In the genomic region with DNA sequence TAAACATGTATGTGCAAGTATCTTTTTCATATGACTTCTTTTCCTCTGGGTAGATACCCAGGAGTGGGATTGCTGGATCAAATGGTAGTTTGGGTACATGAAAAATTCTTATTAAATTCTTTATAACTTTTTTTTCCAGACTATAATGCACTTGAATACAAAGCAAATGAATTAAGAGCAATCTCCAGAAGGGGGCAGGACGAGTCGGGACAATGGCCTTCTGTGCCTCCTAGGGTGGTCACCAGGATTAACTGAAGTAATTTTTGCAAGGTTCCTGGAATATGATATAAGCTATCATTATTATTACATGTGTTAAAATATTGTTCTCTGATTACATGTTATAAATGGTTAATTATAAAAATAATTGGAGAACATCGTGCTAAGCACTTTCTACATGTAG, we compare ENCODE assay signal across 13 cellular contexts.
A peak's percentile ranks its signal among the peaks of the same experiment; 100 is the strongest.
DNase-seq lines count a peak whose midpoint lies in the region; ATAC-seq and TF ChIP-seq lines count a peak whose summit lies in the region.
"Had no signal": no experiment of that assay in that cellular context is flagged by ENCODE, and none has a peak within 500 bp of the region (broad histone marks: within the 10 kb centered on the region; RNA-seq: fewer than 3 reads in every experiment).

No MANE protein-coding gene starts in this region.

- H3K27ac ChIP-seq in body of pancreas (no peak overlapping the region), lower lobe of right lung (no peak overlapping the region)

- in situ Hi-C loops in KBM-7 (cut with MboI; ENCODE audit: low pct_unique_long_range_greater_than_20kb, low sequenced_read_pairs) (no loop called here), HAP-1 (cut with MboI; ENCODE audit: low sequenced_read_pairs) (no loop called here)

- H3K36me3 ChIP-seq in body of pancreas (replicated peaks in 1 of 2; ENCODE audit: insufficient read depth in 1 of 2, low read depth in 2 of 2) (no peaks in the 10 kb centered on the region), lower lobe of right lung (no peaks in the 10 kb centered on the region), HAP-1 (replicated peaks) (no peaks in the 10 kb centered on the region)

- TF ChIP-seq POLR2A in body of pancreas (IDR thresholded peaks at IDR 0.05) = no peak

- H3K4me1 ChIP-seq in body of pancreas (no peaks in the 10 kb centered on the region), lower lobe of right lung (peaks cover 4% of the 10 kb centered on the region), HAP-1 (no peaks in the 10 kb centered on the region)

- H3K27me3 ChIP-seq in body of pancreas (no peaks in the 10 kb centered on the region), lower lobe of right lung (ENCODE audit: low read depth) (no peaks in the 10 kb centered on the region), HAP-1 (ENCODE audit: low read depth) (no peaks in the 10 kb centered on the region)

- 62 to 66% methylated on average over 3 of the region's 3 CpGs for WGBS in body of pancreas, 2 donors

- intact Hi-C loops in body of pancreas (cut with DNase I) (no loop called here), lower lobe of right lung (cut with DNase I) (no loop called here)

- TF ChIP-seq CTCF in body of pancreas (IDR thresholded peaks at IDR 0.05) (peak in 5 of 7 experiments; percentile 23 to 46 (median 35)), lower lobe of right lung (IDR thresholded peaks at IDR 0.05) (peak; percentile 27)

- no peak for ATAC-seq in body of pancreas
- ATAC-seq in lower lobe of right lung = no peak
- ATAC-seq: mucosa of descending colon; stimulated activated effector memory CD8-positive, alpha-beta T cell treated with anti-CD3 and anti-CD28 coated beads, Interleukin-12 subunit alpha, Interleukin-12 subunit beta, amount 100 ng/mL, for 72 hours had no signal

- H3K9me3 ChIP-seq in body of pancreas (no peaks in the 10 kb centered on the region), lower lobe of right lung (no peaks in the 10 kb centered on the region), HAP-1 (no peaks in the 10 kb centered on the region)
- H3K9me3 ChIP-seq: mucosa of descending colon had no signal

- DNase-seq in Daoy (ENCODE audit: low read depth) (peak; percentile 35), KBM-7 (peak; percentile 23), body of pancreas (peak in 3 of 4 donors; percentile 14 to 22 (median 18)), lower lobe of right lung (no peak), HAP-1 (ENCODE audit: low spot score in 2 of 2) (no peak), SK-N-DZ (ENCODE audit: low spot score) (no peak), retina (no peak), NCI-H1092 treated with DMSO at 0.1 percent for 48 hours (lab: John Stamatoyannopoulos, UW) (no peak)
- DNase-seq: activated CD4-positive, alpha-beta memory T cell treated with anti-CD3 and anti-CD28 coated beads, Interleukin-2, amount 10 ng/mL, durations not matched to agents 7 days and 5 days; DMS79 treated with DMSO at 0.1 percent for 48 hours; stimulated activated CD4-positive, alpha-beta T cell treated with anti-CD3 and anti-CD28 coated beads, Interleukin-12 subunit alpha, Interleukin-12 subunit beta, amount 100 ng/mL, for 4 hours had no signal

- H3K4me3 ChIP-seq in body of pancreas (no peak overlapping the region), lower lobe of right lung (no peak overlapping the region), HAP-1 (no peak overlapping the region)
- H3K4me3 ChIP-seq: mucosa of descending colon had no signal

Comparison
In these comparisons a context has a peak if more than half of its experiments do, and no peak if none do; other contexts are left out.
1. DNase-seq: peak in Daoy (single experiment), KBM-7 (single experiment) and body of pancreas (3 of 4); none in lower lobe of right lung (single experiment), HAP-1 (0 of 2), SK-N-DZ (single experiment), retina (single experiment) and NCI-H1092 treated with DMSO at 0.1 percent for 48 hours (single experiment).